Comparison of ENCODE assay signal across 8 cellular contexts in the genomic region with DNA sequence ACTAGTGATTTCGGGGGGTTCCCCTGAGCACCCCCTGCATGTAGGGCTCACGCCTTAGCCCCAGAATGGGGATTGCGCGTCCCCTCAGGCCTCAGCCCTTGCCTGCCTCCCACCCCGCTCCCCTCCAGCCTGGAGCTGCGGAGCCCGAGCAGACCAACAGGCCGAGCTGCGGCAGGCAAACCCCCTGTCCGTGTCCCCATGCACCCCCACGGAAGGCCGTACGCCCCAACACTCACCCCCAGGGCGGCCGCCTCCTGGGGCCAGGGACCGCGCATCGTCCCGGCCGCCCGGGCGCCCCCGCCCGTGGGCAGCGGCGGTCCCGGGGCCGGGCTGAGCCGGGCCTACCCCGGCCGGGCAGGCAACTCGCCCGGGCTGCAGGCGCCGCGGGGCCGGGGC. TPM values are rescaled to one million over a fixed set of nuclear protein-coding genes. Genes with fewer than 3 reads are reported as not detected.
DNase-seq lines count a peak whose midpoint lies in the region; ATAC-seq and TF ChIP-seq lines count a peak whose summit lies in the region.

No MANE protein-coding gene starts in this region.

- peaks cover 15% of the 10 kb centered on the region for H3K4me1 Mint-ChIP-seq in neural crest cell

- no peak overlapping the region for H3K27ac Mint-ChIP-seq in neural crest cell (ENCODE audit: unreplicated experiment)

- peaks cover 80% of the 10 kb centered on the region for H3K27me3 Mint-ChIP-seq in neural crest cell (ENCODE audit: low read depth)

- H3K4me1 ChIP-seq in heart right ventricle (peaks cover 3 to 25% (median 14%) of the 10 kb centered on the region in 9 donors), aorta (ENCODE audit: control insufficient read depth in 1 of 2, insufficient read depth in 2 of 2, low read length in 2 of 2) (no peaks in the 10 kb centered on the region)

- no peak for ATAC-seq in heart right ventricle
- no peak for ATAC-seq in Right ventricle myocardium superior (ENCODE audit: poor library complexity)
- ATAC-seq in aorta (ENCODE audit: low FRiP score) = peak; percentile 11

- no peaks in the 10 kb centered on the region for H3K36me3 Mint-ChIP-seq in neural crest cell (ENCODE audit: low read depth)

- peak overlapping the region; percentile 66 for H3K4me3 Mint-ChIP-seq in neural crest cell

- intact Hi-C loops in heart right ventricle (cut with DNase I) = loop anchor here (1.0 to 10.0 kb wide), 9 partner anchors 36 to 149 kb away; no protein-coding TSS in a partner anchor
- intact Hi-C loops in Right ventricle myocardium superior (cut with DNase I) = loop anchor here (1.0 to 10.0 kb wide), 2 partner anchors 99 to 149 kb away; no protein-coding TSS in a partner anchor
- intact Hi-C loops in aorta (cut with DNase I) = loop anchor here (1.0 to 5.0 kb wide), 2 partner anchors 101 to 149 kb away; no protein-coding TSS in a partner anchor

- no peak for DNase-seq in heart right ventricle
- DNase-seq in Right ventricle myocardium superior = no peak
- DNase-seq in coronary artery (ENCODE audit: low spot score) = no peak
- DNase-seq in neural crest cell (ENCODE audit: low read depth, low spot score) = no peak
- DNase-seq in aorta = no peak
- no peak for DNase-seq in NCI-H2081 (lab: John Stamatoyannopoulos, UW)
- DNase-seq in cerebellum (ENCODE audit: low spot score) = no peak
- DNase-seq in GOT3 (lab: John Stamatoyannopoulos, UW) = no peak

- H3K9me3 ChIP-seq in heart right ventricle = no peaks in the 10 kb centered on the region
- no peaks in the 10 kb centered on the region for H3K9me3 ChIP-seq in aorta (ENCODE audit: control insufficient read depth, low read length)

- H3K36me3 ChIP-seq in heart right ventricle (no peaks in the 10 kb centered on the region), aorta (ENCODE audit: control insufficient read depth in 1 of 2, insufficient read depth in 2 of 2, low read length in 1 of 2) (no peaks in the 10 kb centered on the region)

- peaks cover 0 to 69% (median 24%) of the 10 kb centered on the region in 7 donors for H3K27me3 ChIP-seq in heart right ventricle
- no peaks in the 10 kb centered on the region for H3K27me3 ChIP-seq in aorta (ENCODE audit: control insufficient read depth in 1 of 2, insufficient read depth in 2 of 2, low read length in 1 of 2)

- TF ChIP-seq CTCF in heart right ventricle (IDR thresholded peaks at IDR 0.05) (no peak), coronary artery (IDR thresholded peaks at IDR 0.05) (no peak), neural crest cell (conservative IDR thresholded peaks at IDR 0.05) (no peak)

- H3K27ac ChIP-seq in heart right ventricle (no peak overlapping the region), coronary artery (peak overlapping the region in 1 of 2 donors; percentile 5), aorta (ENCODE audit: low read depth in 1 of 2, low read length in 2 of 2) (no peak overlapping the region)

- H3K4me3 ChIP-seq in heart right ventricle = peak overlapping the region in 9 of 10 donors; percentile 42 to 62 (median 49)
- H3K4me3 ChIP-seq in coronary artery = peak overlapping the region; percentile 71
- H3K4me3 ChIP-seq in aorta (ENCODE audit: low read length in 2 of 2) = peak overlapping the region; percentile 4 to 18

- no peaks in the 10 kb centered on the region for H3K9me3 Mint-ChIP-seq in neural crest cell

- WGBS in heart right ventricle, 2 donors = 1 to 4% methylated on average over 28 to 37 of the region's 37 CpGs
- 1% methylated on average over 25 to 37 of the region's 37 CpGs for WGBS in aorta, 2 donors

RNA-seq across cellular contexts. Expression of a gene that starts 1.2 kb away (rescaled TPM):
- 1 to 10 TPM in 8 of 10 donors, under 1 TPM in 2; 0.64 to 4.2 (median 1.2) TPM for total RNA-seq in heart right ventricle
- under 1 TPM; 0.80 to 0.99 TPM for polyA plus RNA-seq in heart right ventricle
- 1.1 TPM for total RNA-seq in Right ventricle myocardium superior
- total RNA-seq in neural crest cell = 1.6 and 2.8 TPM in 2 replicates
- 1 to 10 TPM in 1 of 2 donors, under 1 TPM in 1; 0.65 to 2.0 TPM for total RNA-seq in aorta
- polyA plus RNA-seq in aorta = under 1 TPM in 1 of 2 donors, not detected in 1; under 0.01 TPM
- total RNA-seq in cerebellum = 10.0 TPM

Comparison
In these comparisons a context has a peak if more than half of its experiments do, and no peak if none do; other contexts are left out.
1. H3K4me3 ChIP-seq: peak in every context shown above with its lines; median percentile 71 in coronary artery; 49 in heart right ventricle; 11 in aorta.